In genomic region chr1:85654066-85654782, GRCh38 we compare ENCODE assay signal across 15 cellular contexts. TPM values are rescaled to one million over a fixed set of nuclear protein-coding genes. Genes with fewer than 3 reads are reported as not detected.
A peak's percentile ranks its signal among the peaks of the same experiment; 100 is the strongest.
DNase-seq lines count a peak whose midpoint lies in the region; ATAC-seq, FAIRE-seq and TF ChIP-seq lines count a peak whose summit lies in the region.
"Had no signal": no experiment of that assay in that cellular context is flagged by ENCODE, and none has a peak within 500 bp of the region (broad histone marks: within the 10 kb centered on the region; RNA-seq: fewer than 3 reads in every experiment).

No MANE protein-coding gene starts in this region.

- no peak for DNase-seq in A549 (ENCODE audit: low read depth in 1 of 2, low spot score in 1 of 2)
- no peak for DNase-seq in H54 (ENCODE audit: insufficient read length, low spot score)
- peak; percentile 48 for DNase-seq in adipocyte (ENCODE audit: low read depth)
- DNase-seq in foreskin keratinocyte: peak; percentile 9 to 39
- DNase-seq in G401 (ENCODE audit: low spot score): no peak
- no peak for DNase-seq in naive thymus-derived CD8-positive, alpha-beta T cell
- no peak for DNase-seq in left ventricle myocardium superior
- DNase-seq: activated B cell treated with CpG ODN at 0.5 μM for 24 hours; effector memory CD4-positive, alpha-beta T cell; NCI-H1417 treated with DMSO at 0.1 percent for 48 hours; NCI-H774; stimulated activated CD4-positive, alpha-beta T cell treated with anti-CD3 and anti-CD28 coated beads, Interleukin-4, amount 100 ng/mL, for 1 hour; stimulated activated naive CD4-positive, alpha-beta T cell treated with Interleukin-2 at 50 U/mL for 16 hours had no signal

- WGBS in A549 (ENCODE audit: missing lambda C conversion rate): 44% methylated on average over 6 of the region's 6 CpGs

- peak overlapping the region; percentile 52 for H3K4me2 ChIP-seq in A549

- peaks cover 40 to 75% (median 73%) of the 10 kb centered on the region in 3 donors for H3K36me3 Mint-ChIP-seq in naive thymus-derived CD8-positive, alpha-beta T cell

- peaks cover 0 to 4% (median under 1%) of the 10 kb centered on the region in 4 donors for H3K4me1 Mint-ChIP-seq in naive thymus-derived CD8-positive, alpha-beta T cell
- H3K4me1 Mint-ChIP-seq: activated B cell treated with CpG ODN at 0.5 μM for 24 hours had no signal

- no peak for TF ChIP-seq RAD21 in A549 (conservative IDR thresholded peaks at IDR 0.05 in 1 of 2, IDR thresholded peaks at IDR 0.05 in 1 of 2)

- no peak for TF ChIP-seq EP300 in A549 (IDR thresholded peaks at IDR 0.05)

- H3K27me3 ChIP-seq in adipocyte (replicated peaks; ENCODE audit: control insufficient read depth, insufficient read depth, low read length) (no peaks in the 10 kb centered on the region), foreskin keratinocyte (no peaks in the 10 kb centered on the region)

- H3K36me3 ChIP-seq in adipocyte (ENCODE audit: control insufficient read depth, insufficient read depth, low read length, severe bottlenecking): peaks cover 45% of the 10 kb centered on the region

- H3K9me3 Mint-ChIP-seq in naive thymus-derived CD8-positive, alpha-beta T cell: peaks cover 0 to 24% (median 6%) of the 10 kb centered on the region in 9 donors
- H3K9me3 Mint-ChIP-seq: activated B cell treated with CpG ODN at 0.5 μM for 24 hours had no signal

- H3K27ac ChIP-seq in A549: peak overlapping the region; percentile 49 to 68; a peak in 5 of 6 replicates
- peak overlapping the region; percentile 39 for H3K27ac ChIP-seq in foreskin keratinocyte
- H3K27ac ChIP-seq: SK-N-MC had no signal

- FAIRE-seq in A549 (lab: Jason Lieb, UNC) (no peak), H54 (lab: Jason Lieb, UNC) (peak; percentile 81)

- peak overlapping the region in 1 of 10 donors; percentile 26 for H3K27ac Mint-ChIP-seq in naive thymus-derived CD8-positive, alpha-beta T cell
- H3K27ac Mint-ChIP-seq: activated B cell treated with CpG ODN at 0.5 μM for 24 hours had no signal

- peaks cover 46% of the 10 kb centered on the region for H3K4me1 ChIP-seq in A549
- H3K4me1 ChIP-seq in adipocyte (ENCODE audit: control insufficient read depth, insufficient read depth, low read length): peaks cover 15% of the 10 kb centered on the region
- H3K4me1 ChIP-seq in foreskin keratinocyte: peaks cover 10% of the 10 kb centered on the region

- TF ChIP-seq CTCF in A549 (IDR thresholded peaks at IDR 0.05) (no peak), foreskin keratinocyte (conservative IDR thresholded peaks at IDR 0.05) (no peak)

- in situ Hi-C loops in G401 (cut with HindIII; ENCODE audit: low sequenced_read_pairs): no loop called here

- no peak overlapping the region for H3K4me3 ChIP-seq in A549
- no peak overlapping the region for H3K4me3 ChIP-seq in adipocyte (ENCODE audit: low read length)
- H3K4me3 ChIP-seq: SK-N-MC had no signal

- peak; percentile 50 to 78; a peak in 4 of 6 replicates for ATAC-seq in A549
- ATAC-seq in foreskin keratinocyte: peak; percentile 88
- no peak for ATAC-seq in naive thymus-derived CD8-positive, alpha-beta T cell
- no peak for ATAC-seq in GM21526 (IDR thresholded peaks at IDR 0.05; ENCODE audit: low FRiP score, unreplicated experiment)
- no peak for ATAC-seq in left ventricle myocardium superior

- TF ChIP-seq POLR2A in A549 (IDR thresholded peaks at IDR 0.05; ENCODE audit: low read length): no peak
- TF ChIP-seq POLR2A in H54 (IDR thresholded peaks at IDR 0.05; ENCODE audit: low read depth, low read length): no peak

- no peak overlapping the region for H3K9ac ChIP-seq in adipocyte (ENCODE audit: low read length)

- CTCF ChIA-PET in A549 (lab: Yijun Ruan, JAX): interaction anchor here (0.9 to 1.4 kb wide), 3 partner anchors 38 to 372 kb away, joined by 3 to 5 read pairs (median 5); no protein-coding TSS in a partner anchor

- H3K9me3 ChIP-seq in A549 (peaks cover under 1% of the 10 kb centered on the region; the same call in 1 of the 3 replicates), adipocyte (ENCODE audit: control insufficient read depth, low read length) (no peaks in the 10 kb centered on the region)

- POLR2A ChIA-PET in A549 (lab: Yijun Ruan, JAX): no interaction called here
- POLR2A ChIA-PET in naive thymus-derived CD8-positive, alpha-beta T cell (lab: Charles Lee): no interaction called here

- no peak overlapping the region for H3K4me3 Mint-ChIP-seq in naive thymus-derived CD8-positive, alpha-beta T cell
- H3K4me3 Mint-ChIP-seq: activated B cell treated with CpG ODN at 0.5 μM for 24 hours had no signal

- H3K27me3 Mint-ChIP-seq in naive thymus-derived CD8-positive, alpha-beta T cell: no peaks in the 10 kb centered on the region
- H3K27me3 Mint-ChIP-seq: activated B cell treated with CpG ODN at 0.5 μM for 24 hours had no signal

- intact Hi-C loops in left ventricle myocardium superior (cut with micrococcal nuclease): no loop called here

TF ChIP-seq in A549, 52 proteins besides CTCF, POLR2A, EP300 and RAD21:
- TF ChIP-seq RNF2 (IDR thresholded peaks at IDR 0.05; ENCODE audit: borderline replicate concordance, low read depth) (no peak), HEYL (CRISPR knock-in tag; IDR thresholded peaks at IDR 0.05) (no peak), FOSB (CRISPR knock-in tag; IDR thresholded peaks at IDR 0.05) (no peak), POLR2AphosphoS2 (conservative IDR thresholded peaks at IDR 0.05; ENCODE audit: low read length) (no peak), TP53 (CRISPR knock-in tag; IDR thresholded peaks at IDR 0.05) (no peak), FOSL2 (IDR thresholded peaks at IDR 0.05) (peak; percentile 27; the same call in 1 of the 2 replicates), FOSL2 (CRISPR knock-in tag; IDR thresholded peaks at IDR 0.05) (peak; percentile 57)

RNA-seq across cellular contexts. Expression of gene ZNHIT6, which starts 54.0 kb away (rescaled TPM):
- 20.3 and 21.2 TPM in 2 replicates for polyA plus RNA-seq in A549 (2011; rRNA removed)
- polyA plus RNA-seq in A549 (2012; cell fraction: cytosol; rRNA removed): 5.1 and 5.3 TPM in 2 replicates
- 2.7 and 4.7 TPM in 2 replicates for polyA plus RNA-seq in A549 (2012; cell fraction: nucleus; rRNA removed)
- polyA plus RNA-seq in A549 (2017; fragmentation: RNase III; extraction: RNeasy Plus Mini Kit Qiagen cat#74134 plus additional on column Dnase treatment): 31.1 to 33.5 TPM (median 31.4 TPM) in 3 replicates
- 6.9 and 7.8 TPM in 2 replicates for polyA minus RNA-seq in A549 (2011; rRNA and poly(A)+ RNA removed)
- total RNA-seq in foreskin keratinocyte: 18.2 and 23.7 TPM in 2 replicates
- 9.3 and 13.4 TPM in 2 replicates for polyA plus RNA-seq in foreskin keratinocyte
- 4.4 and 10.2 TPM in 2 replicates for total RNA-seq in G401 (2014; rRNA removed; shearing (Covaris generic))
- total RNA-seq in naive thymus-derived CD8-positive, alpha-beta T cell: 10 to 100 TPM; 25.8 to 26.1 TPM
- 10 to 100 TPM; 19.0 to 23.3 (median 23.2) TPM for polyA plus RNA-seq in naive thymus-derived CD8-positive, alpha-beta T cell
- total RNA-seq in left ventricle myocardium superior: 10.5 TPM

Comparison
In these comparisons a context has a peak if more than half of its experiments do, and no peak if none do; other contexts are left out.
1. ATAC-seq: peak in A549 (2 of 2) and foreskin keratinocyte (single experiment); none in naive thymus-derived CD8-positive, alpha-beta T cell (0 of 2), GM21526 (single experiment) and left ventricle myocardium superior (single experiment).
2. DNase-seq: peak in adipocyte (single experiment) and foreskin keratinocyte (2 of 2); none in A549 (0 of 2), H54 (single experiment), G401 (single experiment), naive thymus-derived CD8-positive, alpha-beta T cell (0 of 10) and left ventricle myocardium superior (single experiment).